In the genomic region with DNA sequence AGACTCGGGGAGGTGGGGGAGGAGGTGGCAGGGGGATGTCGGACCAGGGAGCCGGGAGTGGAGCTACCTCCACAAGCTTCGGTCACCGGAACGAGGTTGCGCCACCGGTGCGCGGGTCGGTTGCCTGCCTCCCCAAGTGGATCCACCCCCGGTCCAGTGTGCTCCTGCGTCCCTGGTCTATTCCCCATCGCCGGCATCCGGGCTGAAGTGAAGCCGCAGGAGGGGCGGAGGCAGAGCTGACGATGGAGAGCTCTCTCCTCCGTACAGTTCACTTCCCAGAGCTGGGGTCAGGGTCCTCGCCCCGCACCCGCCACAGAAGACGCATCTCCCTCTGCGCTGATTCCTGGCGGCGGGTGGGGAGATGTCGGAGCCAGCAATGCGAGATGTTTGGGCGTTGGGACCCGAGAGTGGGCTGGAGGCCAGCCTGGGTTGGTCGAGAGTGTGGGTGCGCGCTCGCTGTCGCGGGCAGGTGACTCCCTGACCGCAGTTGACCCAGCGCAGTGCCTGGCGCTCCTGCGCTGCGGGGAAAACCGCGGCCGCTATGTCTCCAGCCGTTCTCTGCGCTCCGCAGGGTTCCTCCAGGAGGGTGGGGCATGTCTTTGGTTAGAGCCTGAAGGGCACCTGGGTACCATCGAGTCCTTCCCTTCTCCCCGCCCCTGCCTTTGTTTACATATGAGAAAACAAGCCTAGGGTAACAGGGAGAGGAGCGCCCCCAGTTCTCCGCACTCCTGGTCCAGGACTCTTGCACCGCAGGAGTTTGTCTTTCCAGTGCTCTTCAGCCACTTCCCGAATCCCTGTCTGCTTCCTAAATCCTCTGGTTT, we compare ENCODE assay signal across 8 cellular contexts. TPM values are rescaled to one million over a fixed set of nuclear protein-coding genes. Genes with fewer than 3 reads are reported as not detected.
DNase-seq lines count a peak whose midpoint lies in the region; ATAC-seq and TF ChIP-seq lines count a peak whose summit lies in the region.

No MANE protein-coding gene starts in this region.

- H3K4me1 Mint-ChIP-seq in endodermal cell (peaks cover 7% of the 10 kb centered on the region), natural killer cell (peaks cover 20 to 35% of the 10 kb centered on the region in 2 donors)

- H3K4me3 ChIP-seq in endodermal cell (ENCODE audit: low read length) = peak overlapping the region; percentile 74

- H3K4me1 ChIP-seq in ES-I3 (ENCODE audit: insufficient read depth, low read length) (no peaks in the 10 kb centered on the region; the same call in 1 of the 2 replicates), endodermal cell (ENCODE audit: control insufficient read depth, insufficient read depth, low read length) (peaks cover 3% of the 10 kb centered on the region)

- H3K9me3 Mint-ChIP-seq in endodermal cell = no peaks in the 10 kb centered on the region
- no peaks in the 10 kb centered on the region for H3K9me3 Mint-ChIP-seq in natural killer cell

- H3K36me3 Mint-ChIP-seq in endodermal cell (ENCODE audit: low read depth) = no peaks in the 10 kb centered on the region
- H3K36me3 Mint-ChIP-seq in natural killer cell = no peaks in the 10 kb centered on the region

- H3K4me3 Mint-ChIP-seq in endodermal cell = peak overlapping the region; percentile 66
- H3K4me3 Mint-ChIP-seq in natural killer cell = peak overlapping the region; percentile 94

- TF ChIP-seq CTCF in endodermal cell (conservative IDR thresholded peaks at IDR 0.05) (no peak), natural killer cell (IDR thresholded peaks at IDR 0.05) (no peak)

- peak overlapping the region; percentile 75; the same call in 1 of the 2 replicates for H3K9ac ChIP-seq in ES-I3 (ENCODE audit: low read depth, low read length)
- no peak overlapping the region for H3K9ac ChIP-seq in endodermal cell (ENCODE audit: extremely low read depth, low read length, poor library complexity, severe bottlenecking)

- H3K27ac ChIP-seq in endodermal cell (ENCODE audit: low read depth, low read length) = no peak overlapping the region

- H3K27me3 Mint-ChIP-seq in endodermal cell (ENCODE audit: insufficient read depth) (peaks cover 65% of the 10 kb centered on the region), natural killer cell (ENCODE audit: low read depth in 2 of 2) (peaks cover 47 to 51% of the 10 kb centered on the region in 2 donors)

- intact Hi-C loops in natural killer cell (cut with micrococcal nuclease) = loop anchor here (2.0 kb wide), 2 partner anchors 53 to 119 kb away; no protein-coding TSS in a partner anchor

- H3K27me3 ChIP-seq in endodermal cell (ENCODE audit: control insufficient read depth, insufficient read depth, low read length, poor library complexity, severe bottlenecking) = peaks cover 59% of the 10 kb centered on the region

- H3K9me3 ChIP-seq in ES-I3 (ENCODE audit: control insufficient read depth, insufficient read depth, low read length) (no peaks in the 10 kb centered on the region), endodermal cell (ENCODE audit: control insufficient read depth, low read length) (no peaks in the 10 kb centered on the region)

- DNase-seq in RPMI8226 (peak; percentile 54), endodermal cell (peak; percentile 73), natural killer cell (no peak), putamen (ENCODE audit: low spot score) (no peak), KG1 (lab: John Stamatoyannopoulos, UW) (no peak)

- ATAC-seq in natural killer cell (no peak), HG03565 (IDR thresholded peaks at IDR 0.05; ENCODE audit: unreplicated experiment) (no peak), GM18498 (IDR thresholded peaks at IDR 0.05; ENCODE audit: unreplicated experiment) (no peak)

- H3K36me3 ChIP-seq in ES-I3 (ENCODE audit: insufficient read depth, low read length) (no peaks in the 10 kb centered on the region), endodermal cell (ENCODE audit: control insufficient read depth, insufficient read depth, low read length) (no peaks in the 10 kb centered on the region)

- H3K27ac Mint-ChIP-seq in endodermal cell (no peak overlapping the region), natural killer cell (no peak overlapping the region)

- 3 to 6% methylated on average over 17 to 54 of the region's 54 CpGs for WGBS in endodermal cell (ENCODE audit: insufficient coverage in 1 of 2, insufficient read length in 1 of 2), 2 experiments

RNA-seq across cellular contexts. Expression of gene C11orf96, which starts 1.7 kb away (rescaled TPM):
- total RNA-seq in endodermal cell (under 1 TPM in 1 of 2 donors, not detected in 1; 0.62 TPM), natural killer cell (1 to 10 TPM in 2 of 3 donors, under 1 TPM in 1; 0.47 to 1.7 (median 1.2) TPM)
- polyA plus RNA-seq in endodermal cell (2013, experiment 1 of 2) = 5.8 TPM
- 4.9 TPM for polyA plus RNA-seq in endodermal cell (2013, experiment 2 of 2)

Comparison
In these comparisons a context has a peak if more than half of its experiments do, and no peak if none do; other contexts are left out.
1. DNase-seq: peak in RPMI8226 (single experiment) and endodermal cell (single experiment); none in natural killer cell (single experiment), putamen (single experiment) and KG1 (single experiment).